Comparison of ENCODE assay signal across 23 cellular contexts in the genomic region with DNA sequence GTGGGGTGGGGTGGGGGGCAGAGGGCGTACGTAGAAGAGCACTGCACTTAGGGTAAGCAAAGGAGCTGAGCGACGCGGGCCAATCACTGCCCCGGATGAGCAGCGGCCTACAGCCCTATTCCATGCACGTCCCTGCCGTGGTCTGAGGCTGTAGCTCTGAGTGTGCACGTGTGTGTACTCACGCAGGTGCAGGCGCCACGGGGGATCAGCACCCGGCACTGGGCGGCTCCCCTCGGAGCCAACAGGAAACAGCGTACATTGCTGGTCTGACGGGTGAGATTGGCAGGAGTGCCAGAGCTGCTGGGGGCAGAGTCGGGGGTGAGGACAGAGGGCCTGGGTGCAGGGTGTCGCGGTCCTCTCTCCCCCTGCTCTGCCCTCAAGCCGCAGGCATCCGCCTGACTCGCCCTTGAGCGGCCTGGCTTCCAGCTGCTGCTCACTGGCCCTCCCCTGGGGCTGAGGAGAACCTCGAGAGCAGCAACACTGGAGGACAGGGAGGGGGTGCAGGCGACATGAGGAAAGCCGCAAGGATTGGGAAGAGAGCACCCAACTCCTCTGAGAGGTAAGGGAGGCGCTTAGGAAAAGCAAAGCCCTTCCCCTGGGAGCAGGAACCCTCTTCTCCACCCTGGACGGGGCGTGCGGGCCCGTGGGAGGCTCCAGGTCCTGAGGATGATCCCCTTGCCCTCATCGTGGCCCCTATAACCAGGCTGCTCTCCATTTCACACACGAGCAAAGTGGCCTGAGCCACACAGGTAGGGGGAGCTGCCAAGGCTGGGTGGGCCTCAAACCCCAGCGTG. TPM values are rescaled to one million over a fixed set of nuclear protein-coding genes. Genes with fewer than 3 reads are reported as not detected.
DNase-seq lines count a peak whose midpoint lies in the region; ATAC-seq, FAIRE-seq and TF ChIP-seq lines count a peak whose summit lies in the region.
"Had no signal": no experiment of that assay in that cellular context is flagged by ENCODE, and none has a peak within 500 bp of the region (broad histone marks: within the 10 kb centered on the region; RNA-seq: fewer than 3 reads in every experiment).

No MANE protein-coding gene starts in this region.

- no peaks in the 10 kb centered on the region for H3K79me2 ChIP-seq in HepG2 (ENCODE audit: insufficient read depth, low read length)

- no peak overlapping the region for H2AFZ ChIP-seq in HepG2 (ENCODE audit: low read length)

- in situ Hi-C loops in HepG2 (cut with HindIII; ENCODE audit: extremely low pct_ligation_motif_present, low pct_unique_long_range_greater_than_20kb): no loop called here

- POLR2A ChIA-PET in HepG2 (lab: Yijun Ruan, JAX) (no interaction called here), T-cell (lab: Charles Lee) (no interaction called here)

- H3K27me3 ChIP-seq in HepG2 (ENCODE audit: control insufficient read depth in 1 of 2, insufficient read depth in 2 of 2, low read length in 2 of 2) (peaks cover 40 to 100% of the 10 kb centered on the region in 2 experiments), right lobe of liver (no peaks in the 10 kb centered on the region)

- H3K9ac ChIP-seq in HepG2 (ENCODE audit: insufficient read depth, low read depth, low read length): no peak overlapping the region

- DNase-seq in HepG2 (ENCODE audit: low spot score) (no peak), right lobe of liver (no peak), NCI-H1417 (lab: John Stamatoyannopoulos, UW) (peak; percentile 82 to 95 (median 90)), NCI-H2107 treated with DMSO at 0.1 percent for 48 hours (lab: John Stamatoyannopoulos, UW; ENCODE audit: unreplicated experiment) (peak; percentile 93), GM03348 (ENCODE audit: low spot score) (no peak), T-cell (no peak)
- no peak for DNase-seq in effector CD4-positive, alpha-beta T cell
- DNase-seq: activated CD4-positive, alpha-beta T cell treated with anti-CD3 and anti-CD28 coated beads for 36 hours; activated T-cell treated with anti-CD3 and anti-CD28 coated beads, Interleukin-2, amount 50 U/mL, for 24 hours; DND-41; HFFc6; hippocampal formation; left colon; mammary epithelial cell; nephron progenitor cell; pancreas; PC-3; Right ventricle myocardium superior; stimulated activated CD4-positive, alpha-beta T cell treated with anti-CD3 and anti-CD28 coated beads, Interleukin-2, amount 100 ng/mL, for 48 hours; transverse colon had no signal

- TF ChIP-seq CTCF in HepG2 (CRISPR knock-in tag; IDR thresholded peaks at IDR 0.05) (no peak), right lobe of liver (IDR thresholded peaks at IDR 0.05) (no peak)

- H3K27me3 Mint-ChIP-seq in T-cell: peaks cover 7 to 37% of the 10 kb centered on the region in 2 donors

- ATAC-seq in HepG2 (no peak; the same call in 2 of the 3 replicates), right lobe of liver (no peak), T-cell (replicated peaks in 1 of 4) (no peak), GM18502 (IDR thresholded peaks at IDR 0.05; ENCODE audit: poor library complexity, unreplicated experiment) (no peak)
- ATAC-seq: activated CD4-positive, alpha-beta T cell treated with anti-CD3 and anti-CD28 coated beads for 36 hours; left colon; pancreas; PC-3 had no signal

- no peak overlapping the region for H3K4me3 Mint-ChIP-seq in T-cell
- H3K4me3 Mint-ChIP-seq: activated CD4-positive, alpha-beta T cell treated with anti-CD3 and anti-CD28 coated beads for 36 hours; activated T-cell treated with anti-CD3 and anti-CD28 coated beads, Interleukin-2, amount 50 U/mL, for 24 hours; HFFc6; nephron progenitor cell had no signal

- 21% methylated on average over 26 of the region's 36 CpGs for WGBS in HepG2 (ENCODE audit: low lambda C conversion rate)
- WGBS in right lobe of liver (ENCODE audit: insufficient coverage, low coverage, low lambda C conversion rate, missing lambda C conversion rate): 40% methylated on average over 1 of the region's 36 CpGs

- H3K9me3 ChIP-seq in HepG2 (ENCODE audit: low read length) (no peaks in the 10 kb centered on the region), right lobe of liver (no peaks in the 10 kb centered on the region)
- H3K9me3 ChIP-seq: pancreas, transverse colon had no signal

- TF ChIP-seq POLR2A in HepG2 (IDR thresholded peaks at IDR 0.05; ENCODE audit: insufficient read depth in 1 of 2, low read depth in 2 of 2, low read length in 2 of 2) (no peak), right lobe of liver (IDR thresholded peaks at IDR 0.05) (no peak)

- no peaks in the 10 kb centered on the region for H3K4me1 ChIP-seq in HepG2 (ENCODE audit: insufficient read depth, low read length)
- H3K4me1 ChIP-seq in right lobe of liver: no peaks in the 10 kb centered on the region
- H3K4me1 ChIP-seq: pancreas, transverse colon had no signal

- H3K4me1 Mint-ChIP-seq in T-cell: no peaks in the 10 kb centered on the region
- H3K4me1 Mint-ChIP-seq: activated CD4-positive, alpha-beta T cell treated with anti-CD3 and anti-CD28 coated beads for 36 hours had no signal

- FAIRE-seq in HepG2 (lab: Jason Lieb, UNC): no peak
- FAIRE-seq: A204.1, endothelial cell of umbilical vein, pancreas had no signal

- no TSS peak for BruUV-seq in HepG2 (replicated peaks; lab: Mats Ljungman, UMichigan)

- H3K27ac ChIP-seq in HepG2 (ENCODE audit: extremely low read length, insufficient read depth, low read length): no peak overlapping the region
- no peak overlapping the region for H3K27ac ChIP-seq in right lobe of liver
- H3K27ac ChIP-seq: pancreas, transverse colon had no signal

- no peak for TF ChIP-seq RAD21 in HepG2 (CRISPR knock-in tag; IDR thresholded peaks at IDR 0.05)

- no peaks in the 10 kb centered on the region for H3K36me3 Mint-ChIP-seq in T-cell

- TF ChIP-seq EP300 in HepG2 (IDR thresholded peaks at IDR 0.05; ENCODE audit: low read depth in 2 of 2, low read length in 2 of 2): no peak
- no peak for TF ChIP-seq EP300 in HepG2 (CRISPR knock-in tag; IDR thresholded peaks at IDR 0.05; ENCODE audit: borderline replicate concordance)

- H3K27ac Mint-ChIP-seq in T-cell: no peak overlapping the region
- H3K27ac Mint-ChIP-seq: activated CD4-positive, alpha-beta T cell treated with anti-CD3 and anti-CD28 coated beads for 36 hours; activated T-cell treated with anti-CD3 and anti-CD28 coated beads, Interleukin-2, amount 50 U/mL, for 24 hours; HFFc6; nephron progenitor cell had no signal

- intact Hi-C loops in HepG2 (cut with micrococcal nuclease; ENCODE audit: unreplicated experiment) (no loop called here), right lobe of liver (cut with DNase I) (no loop called here)

- no peaks in the 10 kb centered on the region; the same call in 1 of the 2 replicates for H4K20me1 ChIP-seq in HepG2 (ENCODE audit: insufficient read depth, low read length)

- H3K36me3 ChIP-seq in HepG2 (replicated peaks in 1 of 2; ENCODE audit: control insufficient read depth in 1 of 2, insufficient read depth in 2 of 2, low read length in 2 of 2): no peaks in the 10 kb centered on the region
- no peaks in the 10 kb centered on the region for H3K36me3 ChIP-seq in right lobe of liver
- H3K36me3 ChIP-seq: pancreas, transverse colon had no signal

- H3K9me3 Mint-ChIP-seq in T-cell: no peaks in the 10 kb centered on the region
- H3K9me3 Mint-ChIP-seq: activated T-cell treated with anti-CD3 and anti-CD28 coated beads, Interleukin-2, amount 50 U/mL, for 24 hours; HFFc6; nephron progenitor cell had no signal

- CTCF ChIA-PET in HepG2 (lab: Yijun Ruan, JAX; ENCODE audit: low intra/inter-chr PET ratio, low total read pairs): no interaction called here
- CTCF ChIA-PET in T-cell (lab: Charles Lee): no interaction called here

- H3K4me2 ChIP-seq in HepG2 (ENCODE audit: low read depth, low read length): no peak overlapping the region

- H3K4me3 ChIP-seq in HepG2 (replicated peaks in 1 of 3; ENCODE audit: insufficient read depth in 1 of 3, low read depth in 2 of 3, low read length in 3 of 3): no peak overlapping the region
- H3K4me3 ChIP-seq in right lobe of liver: no peak overlapping the region
- H3K4me3 ChIP-seq: pancreas, transverse colon had no signal

TF ChIP-seq in HepG2, 621 proteins besides CTCF, POLR2A, EP300 and RAD21 (continues in another document):
- TF ChIP-seq PCBP1 (IDR thresholded peaks at IDR 0.05; ENCODE audit: borderline replicate concordance, low read depth, low read length) (0 out of 2 replicates have a peak, but pooled peaks have one; percentile 48), GLI4 (CRISPR knock-in tag; IDR thresholded peaks at IDR 0.05; ENCODE audit: borderline replicate concordance) (no peak), ZNF552 (CRISPR knock-in tag; IDR thresholded peaks at IDR 0.05; ENCODE audit: borderline replicate concordance) (no peak)

RNA-seq across cellular contexts. Expression of a gene that starts 57.8 kb away (rescaled TPM):
- total RNA-seq in HepG2 (2016; rRNA removed; fragmentation: Illumina TruSeq; extraction: Trizol) (2.8 and 10.6 TPM in 2 replicates), right lobe of liver (10 to 100 TPM in 5 of 6 experiments, 1 to 10 TPM in 1; 7.4 to 63.7 (median 39.1) TPM), T-cell (100 to 1,000 TPM in 4 of 5 donors, 10 to 100 TPM in 1; 99.6 to 153 (median 141) TPM)
- 10.9 and 11.3 TPM in 2 replicates for total RNA-seq in HepG2 (2016; cell fraction: cytosol; rRNA removed; fragmentation: Illumina TruSeq; extraction: Trizol; ENCODE audit: low read depth)
- total RNA-seq in HepG2 (2016; cell fraction: insoluble cytoplasmic fraction; rRNA removed; fragmentation: Illumina TruSeq; extraction: Trizol): 2.1 and 11.0 TPM in 2 replicates
- total RNA-seq in HepG2 (2016; cell fraction: membrane; rRNA removed; fragmentation: Illumina TruSeq; extraction: Trizol): 4.0 and 4.4 TPM in 2 replicates
- total RNA-seq in HepG2 (2016; cell fraction: nucleus; rRNA removed; fragmentation: Illumina TruSeq; extraction: Trizol): 17.7 and 21.9 TPM in 2 replicates
- polyA plus RNA-seq in HepG2 (2011; rRNA removed): 18.1 and 30.3 TPM in 2 replicates
- 4.4 and 5.4 TPM in 2 replicates for polyA plus RNA-seq in HepG2 (2011; cell fraction: cytosol; rRNA removed)
- 327 and 364 TPM in 2 replicates for polyA plus RNA-seq in HepG2 (2011; cell fraction: nucleus; rRNA removed)
- polyA plus RNA-seq in HepG2 (2012): 25.6 and 35.5 TPM in 2 replicates
- 0.50 and 0.71 TPM in 2 replicates for polyA plus RNA-seq in HepG2 (2016; cell fraction: cytosol; fragmentation: Illumina TruSeq; extraction: Trizol; ENCODE audit: low read depth)
- 3.3 and 4.0 TPM in 2 replicates for polyA plus RNA-seq in HepG2 (2016; cell fraction: insoluble cytoplasmic fraction; fragmentation: Illumina TruSeq; extraction: Trizol; ENCODE audit: low read depth)
- 1.3 and 1.4 TPM in 2 replicates for polyA plus RNA-seq in HepG2 (2016; cell fraction: membrane; fragmentation: Illumina TruSeq; extraction: Trizol; ENCODE audit: low read depth)
- polyA plus RNA-seq in HepG2 (2016; cell fraction: nucleus; fragmentation: Illumina TruSeq; extraction: Trizol; ENCODE audit: insufficient read depth, low read depth): 64.3 and 73.5 TPM in 2 replicates
- polyA minus RNA-seq in HepG2 (2011; rRNA and poly(A)+ RNA removed; ENCODE audit: low replicate concordance): 27.1 and 30.9 TPM in 2 replicates
- polyA minus RNA-seq in HepG2 (2011; cell fraction: cytosol; rRNA and poly(A)+ RNA removed): 4.3 and 5.1 TPM in 2 replicates
- 56.1 and 79.6 TPM in 2 replicates for polyA minus RNA-seq in HepG2 (2011; cell fraction: nucleus; rRNA and poly(A)+ RNA removed)

Comparison
In these comparisons a context has a peak if more than half of its experiments do, and no peak if none do; other contexts are left out.
1. DNase-seq: peak in NCI-H1417 (3 of 3) and NCI-H2107 treated with DMSO at 0.1 percent for 48 hours (single experiment); none in HepG2 (single experiment), right lobe of liver (0 of 3), effector CD4-positive, alpha-beta T cell (single experiment), GM03348 (single experiment) and T-cell (0 of 34).